1 cellular context compared by ENCODE assay signal in genomic region chr6:6711832-6712231, GRCh38.
A peak's percentile ranks its signal among the peaks of the same experiment; 100 is the strongest.
TF ChIP-seq lines count a peak whose summit lies in the region.

No MANE protein-coding gene starts in this region.

TF ChIP-seq in K562, 482 proteins besides CTCF, POLR2A, EP300 and RAD21 (continued from another document):
- 0 out of 2 replicates have a peak, but pooled peaks have one; percentile 24 for TF ChIP-seq AFF4 (CRISPR knock-in tag; IDR thresholded peaks at IDR 0.05)
- TF ChIP-seq ZNF263 (CRISPR knock-in tag; IDR thresholded peaks at IDR 0.05; ENCODE audit: borderline replicate concordance), result no peak
- TF ChIP-seq CCNT2 (IDR thresholded peaks at IDR 0.05; ENCODE audit: borderline replicate concordance, extremely low read depth, insufficient read length, low read depth, low read length), result no peak
- TF ChIP-seq PRMT5 (CRISPR knock-in tag; IDR thresholded peaks at IDR 0.05), result no peak
- TF ChIP-seq RUNX1 (IDR thresholded peaks at IDR 0.05; ENCODE audit: low read depth), result no peak
- TF ChIP-seq ZNF830 (CRISPR knock-in tag; IDR thresholded peaks at IDR 0.05), result no peak
